In the genomic region with DNA sequence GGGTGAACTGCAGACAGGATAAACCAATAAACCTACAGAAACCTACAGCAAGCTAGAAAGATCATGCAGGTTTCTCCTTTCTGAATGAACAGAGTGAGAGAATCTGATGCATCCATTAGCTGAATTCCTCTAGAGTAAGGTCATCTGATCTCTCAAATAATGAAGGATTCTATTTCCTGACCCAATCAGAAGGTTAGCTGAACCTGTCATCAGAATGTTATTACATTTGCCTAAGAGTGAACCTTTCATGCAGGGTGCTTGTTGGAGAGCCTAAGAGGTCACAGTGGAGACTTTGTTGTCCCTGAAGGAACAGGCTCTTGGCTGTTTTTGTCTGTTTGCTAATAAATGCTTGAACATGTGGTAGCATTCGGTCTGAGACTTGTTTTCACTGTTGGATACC, we compare ENCODE assay signal across 14 cellular contexts. TPM values are rescaled to one million over a fixed set of nuclear protein-coding genes. Genes with fewer than 3 reads are reported as not detected.
DNase-seq lines count a peak whose midpoint lies in the region; ATAC-seq and TF ChIP-seq lines count a peak whose summit lies in the region.
"Had no signal": no experiment of that assay in that cellular context is flagged by ENCODE, and none has a peak within 500 bp of the region (broad histone marks: within the 10 kb centered on the region; RNA-seq: fewer than 3 reads in every experiment).

No MANE protein-coding gene starts in this region.

- H3K4me1 ChIP-seq in mesendoderm (ENCODE audit: control insufficient read depth, low read depth, low read length): peaks cover 7% of the 10 kb centered on the region

- DNase-seq in EH (ENCODE audit: low read depth) (peak; percentile 28), NCI-H226 (peak; percentile 26), choroid plexus epithelial cell (ENCODE audit: low read depth) (peak; percentile 36), mesendoderm (peak; percentile 91), RWPE1 (ENCODE audit: low spot score) (no peak)
- DNase-seq in activated CD4-positive, alpha-beta T cell treated with anti-CD3 and anti-CD28 coated beads for 4 hours: no peak
- DNase-seq: C1 segment of cervical spinal cord, DMS 273 treated with DMSO at 0.1 percent for 48 hours, NCI-H1105 treated with DMSO at 0.1 percent for 48 hours, NCI-H1694 treated with DMSO at 0.1 percent for 48 hours, NCI-H748 treated with DMSO at 0.1 percent for 48 hours had no signal

- no peak overlapping the region for H3K4me3 ChIP-seq in choroid plexus epithelial cell (ENCODE audit: low read depth, low read length)
- H3K4me3 ChIP-seq in mesendoderm (ENCODE audit: low read length): no peak overlapping the region

- no peak overlapping the region for H4K5ac ChIP-seq in mesendoderm (ENCODE audit: low read length)

- no CpG with 5 or more reads among the region's 1 CpG for WGBS in mesendoderm (ENCODE audit: extremely low coverage, insufficient coverage, low lambda C conversion rate)

- H3K4me2 ChIP-seq in mesendoderm (ENCODE audit: low read length): no peak overlapping the region

- no peak overlapping the region for H3K9ac ChIP-seq in mesendoderm (ENCODE audit: low read length)

- TF ChIP-seq CTCF in choroid plexus epithelial cell (conservative IDR thresholded peaks at IDR 0.05; ENCODE audit: low read depth, low read length): no peak
- TF ChIP-seq CTCF in RWPE1 (conservative IDR thresholded peaks at IDR 0.05; ENCODE audit: low read depth): no peak

- no peak overlapping the region for H3K4ac ChIP-seq in mesendoderm (ENCODE audit: low read depth, low read length)

- no peaks in the 10 kb centered on the region for H3K27me3 ChIP-seq in mesendoderm (ENCODE audit: insufficient read depth, low read length, poor library complexity)

- peak overlapping the region; percentile 24 for H2BK5ac ChIP-seq in mesendoderm (ENCODE audit: low read length)

- no peaks in the 10 kb centered on the region for H3K79me1 ChIP-seq in mesendoderm (ENCODE audit: low read length)

- H2BK15ac ChIP-seq in mesendoderm (replicated peaks; ENCODE audit: low read depth): no peak overlapping the region

- no peak overlapping the region for H2BK120ac ChIP-seq in mesendoderm (ENCODE audit: low read depth, low read length)

- no peak overlapping the region for H3K18ac ChIP-seq in mesendoderm (ENCODE audit: low read length)

- CTCF ChIA-PET in RWPE1 (lab: Yijun Ruan, JAX): interaction anchor here (0.6 to 1.0 kb wide), 3 partner anchors 9 to 709 kb away, joined by 3 to 5 read pairs (median 4); no protein-coding TSS in a partner anchor

- H2AK5ac ChIP-seq in mesendoderm (ENCODE audit: low read length): no peak overlapping the region

- H3K79me2 ChIP-seq in mesendoderm (ENCODE audit: control insufficient read depth, insufficient read depth, low read length): no peaks in the 10 kb centered on the region

- POLR2A ChIA-PET in RWPE1 (lab: Yijun Ruan, JAX; ENCODE audit: low non-redundant PET): no interaction called here

- H3K27ac ChIP-seq in mesendoderm (ENCODE audit: low read depth, low read length) (peak overlapping the region; percentile 6), RWPE1 (no peak overlapping the region)

- H3K23ac ChIP-seq in mesendoderm (ENCODE audit: low read length): no peak overlapping the region

- H3K56ac ChIP-seq in mesendoderm (ENCODE audit: low read length): peak overlapping the region; percentile 12

- ATAC-seq in HG03457 (IDR thresholded peaks at IDR 0.05; ENCODE audit: unreplicated experiment) (no peak), GM19452 (IDR thresholded peaks at IDR 0.05; ENCODE audit: unreplicated experiment) (no peak)
- ATAC-seq: HCT116 had no signal

- H3K36me3 ChIP-seq in mesendoderm (ENCODE audit: control insufficient read depth, insufficient read depth, low read length): no peaks in the 10 kb centered on the region

- no peak overlapping the region for H4K8ac ChIP-seq in mesendoderm (ENCODE audit: low read depth, low read length)

RNA-seq across cellular contexts. Expression of a gene that starts 24.0 kb away (rescaled TPM):
- polyA plus RNA-seq in mesendoderm (2013, experiment 1 of 2): 0.29 TPM
- polyA plus RNA-seq in mesendoderm (2013, experiment 2 of 2): 0.25 TPM

RNA-seq across cellular contexts. Expression of a gene that starts 57.5 kb away (rescaled TPM):
- polyA plus RNA-seq in mesendoderm (2013, experiment 1 of 2): not detected
- not detected for polyA plus RNA-seq in mesendoderm (2013, experiment 2 of 2)

Comparison
In these comparisons a context has a peak if more than half of its experiments do, and no peak if none do; other contexts are left out.
1. DNase-seq: peak in EH (single experiment), NCI-H226 (single experiment), choroid plexus epithelial cell (single experiment) and mesendoderm (single experiment); none in RWPE1 (single experiment) and activated CD4-positive, alpha-beta T cell treated with anti-CD3 and anti-CD28 coated beads for 4 hours (0 of 2).